Comparison of ENCODE assay signal across 14 cellular contexts in the genomic region with DNA sequence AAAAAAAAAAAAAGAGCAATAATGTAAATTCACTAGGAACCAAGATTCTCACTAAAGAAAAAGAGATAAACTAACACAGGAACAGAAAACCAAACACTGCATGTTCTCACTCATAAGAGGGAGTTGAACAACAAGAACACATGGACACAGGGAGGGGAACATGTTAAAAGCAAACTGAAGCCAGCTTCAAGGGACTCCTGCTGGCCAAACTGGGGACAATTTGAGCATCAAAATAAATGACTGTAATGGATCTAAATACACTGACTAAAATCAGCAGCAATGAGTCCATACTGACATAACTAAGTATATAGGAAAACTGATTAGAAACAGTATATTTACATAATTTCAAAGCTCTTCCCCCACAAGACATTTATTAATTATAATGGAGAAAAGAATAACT.
A peak's percentile ranks its signal among the peaks of the same experiment; 100 is the strongest.
DNase-seq lines count a peak whose midpoint lies in the region; ATAC-seq and TF ChIP-seq lines count a peak whose summit lies in the region.
"Had no signal": no experiment of that assay in that cellular context is flagged by ENCODE, and none has a peak within 500 bp of the region (broad histone marks: within the 10 kb centered on the region; RNA-seq: fewer than 3 reads in every experiment).

No MANE protein-coding gene starts in this region.

- peak; percentile 21 for DNase-seq in GM12865 (ENCODE audit: low read depth)
- DNase-seq in MM.1S = peak; percentile 27
- peak; percentile 15 for DNase-seq in dermis blood vessel endothelial cell
- no peak for DNase-seq in glomerular visceral epithelial cell (ENCODE audit: extremely low spot score)
- DNase-seq in NCI-H2171 treated with DMSO at 0.1 percent for 48 hours (lab: John Stamatoyannopoulos, UW) = no peak
- DNase-seq: activated CD4-positive, alpha-beta T cell treated with anti-CD3 and anti-CD28 coated beads for 1 hour; activated naive CD4-positive, alpha-beta T cell; kidney; occipital lobe; stimulated activated CD4-positive, alpha-beta T cell treated with anti-CD3 and anti-CD28 coated beads, Interleukin-4, amount 100 ng/mL, for 4 hours; testis had no signal

- H3K9me3 ChIP-seq in MM.1S (replicated peaks; ENCODE audit: insufficient read depth, low read length) = no peaks in the 10 kb centered on the region
- H3K9me3 ChIP-seq: testis had no signal

- H3K4me2 ChIP-seq in MM.1S (ENCODE audit: low read depth, low read length) = no peak overlapping the region

- H4K20me1 ChIP-seq in MM.1S (ENCODE audit: insufficient read depth, low read length) = no peaks in the 10 kb centered on the region

- peak; percentile 17; the same call in 1 of the 2 replicates for TF ChIP-seq CTCF in 22Rv1 (IDR thresholded peaks at IDR 0.05)
- TF ChIP-seq CTCF in GM12865 (IDR thresholded peaks at IDR 0.05; ENCODE audit: insufficient read depth, low read depth, low read length, missing control alignments) = no peak
- TF ChIP-seq CTCF in MM.1S (IDR thresholded peaks at IDR 0.05; ENCODE audit: low read length) = peak; percentile 33

- H3K4me3 ChIP-seq in GM12865 (ENCODE audit: low read depth, low read length) = no peak overlapping the region
- no peak overlapping the region for H3K4me3 ChIP-seq in MM.1S (ENCODE audit: low read length)
- H3K4me3 ChIP-seq: testis had no signal

- no peaks in the 10 kb centered on the region for H3K27me3 ChIP-seq in MM.1S (replicated peaks; ENCODE audit: insufficient read depth, low read length)
- H3K27me3 ChIP-seq: testis had no signal

- ATAC-seq in GM21526 (IDR thresholded peaks at IDR 0.05; ENCODE audit: low FRiP score, unreplicated experiment) (no peak), GM19035 (IDR thresholded peaks at IDR 0.05; ENCODE audit: unreplicated experiment) (no peak)

- H3K4me1 ChIP-seq in MM.1S (ENCODE audit: low read length) = peaks cover 21% of the 10 kb centered on the region
- H3K4me1 ChIP-seq: testis had no signal

- H3K9me2 ChIP-seq in MM.1S (replicated peaks; ENCODE audit: insufficient read depth, low read length) = no peaks in the 10 kb centered on the region

- H3K27ac ChIP-seq in 22Rv1 (no peak overlapping the region), MM.1S (ENCODE audit: low read length) (no peak overlapping the region)
- H3K27ac ChIP-seq: testis had no signal

- peaks cover 57% of the 10 kb centered on the region for H3K79me2 ChIP-seq in MM.1S (ENCODE audit: low read length)

- no peaks in the 10 kb centered on the region for H3K36me3 ChIP-seq in MM.1S (replicated peaks; ENCODE audit: insufficient read depth, low read length)

- H3K9ac ChIP-seq in MM.1S (ENCODE audit: low read length) = no peak overlapping the region

- no peak overlapping the region for H2AFZ ChIP-seq in MM.1S (ENCODE audit: low read length)

- H3F3A ChIP-seq in MM.1S (ENCODE audit: insufficient read depth, low read length) = no peaks in the 10 kb centered on the region

Comparison
In these comparisons a context has a peak if more than half of its experiments do, and no peak if none do; other contexts are left out.
1. DNase-seq: peak in GM12865 (single experiment), MM.1S (single experiment) and dermis blood vessel endothelial cell (single experiment); none in glomerular visceral epithelial cell (single experiment) and NCI-H2171 treated with DMSO at 0.1 percent for 48 hours (single experiment).